8 cellular contexts compared by ENCODE assay signal in the genomic region with DNA sequence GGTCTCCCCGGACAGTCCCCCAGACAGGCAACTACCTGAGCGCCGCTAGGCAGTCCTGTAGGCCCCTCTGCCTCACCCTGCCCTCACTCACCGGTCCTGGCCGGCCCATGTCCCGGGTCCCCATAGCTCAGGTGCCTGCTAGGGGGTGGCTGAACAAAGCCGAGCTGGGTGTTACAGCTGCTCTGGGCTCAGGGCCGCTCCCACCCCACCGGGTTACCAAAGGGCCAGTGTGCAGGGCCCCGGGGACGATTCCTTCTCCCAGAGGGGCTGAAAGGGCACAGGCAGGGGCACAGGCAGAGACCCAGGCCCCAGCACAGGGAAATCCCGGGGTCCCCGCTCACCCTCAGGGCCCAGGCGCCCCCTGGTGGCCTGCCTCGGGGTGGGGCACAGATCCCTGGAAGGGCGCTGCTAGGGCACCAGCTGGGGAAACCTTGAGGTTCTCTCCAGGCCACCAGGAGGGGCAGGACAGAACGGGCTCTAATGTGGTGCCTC.
DNase-seq lines count a peak whose midpoint lies in the region; ATAC-seq and TF ChIP-seq lines count a peak whose summit lies in the region.

No MANE protein-coding gene starts in this region.

- no peak overlapping the region for H3K4me3 Mint-ChIP-seq in neural crest cell

- TF ChIP-seq CTCF in MM.1S (IDR thresholded peaks at IDR 0.05; ENCODE audit: low read length) (peak; percentile 79), neural crest cell (conservative IDR thresholded peaks at IDR 0.05) (peak; percentile 79), thyroid gland (IDR thresholded peaks at IDR 0.05) (peak; percentile 40 to 73 (median 60))

- H3K4me1 Mint-ChIP-seq in neural crest cell, result no peaks in the 10 kb centered on the region

- no peaks in the 10 kb centered on the region for H3K27me3 Mint-ChIP-seq in neural crest cell (ENCODE audit: low read depth)

- H3K79me2 ChIP-seq in MM.1S (ENCODE audit: low read length), result no peaks in the 10 kb centered on the region

- DNase-seq in GDM1 (lab: John Stamatoyannopoulos, UW), result peak; percentile 58
- DNase-seq in MM.1S, result peak; percentile 52
- DNase-seq in activated CD8-positive, alpha-beta memory T cell treated with anti-CD3 and anti-CD28 coated beads for 24 hours, result peak; percentile 89
- DNase-seq in epidermal melanocyte (ENCODE audit: insufficient read length, low spot score), result peak; percentile 48
- DNase-seq in neural crest cell (ENCODE audit: low read depth, low spot score), result peak; percentile 67
- DNase-seq in thyroid gland, result peak; percentile 35 to 44
- DNase-seq in NCI-H1092 (lab: John Stamatoyannopoulos, UW), result no peak

- H3K27ac ChIP-seq in MM.1S (ENCODE audit: low read length) (no peak overlapping the region), thyroid gland (no peak overlapping the region)

- H3K27ac Mint-ChIP-seq in neural crest cell (ENCODE audit: unreplicated experiment), result no peak overlapping the region

- intact Hi-C loops in thyroid gland (cut with DNase I), result loop anchor here (5.0 kb wide), 1 partner anchor 255 kb away; no protein-coding TSS in a partner anchor

- no peak for ATAC-seq in GM21723 (IDR thresholded peaks at IDR 0.05; ENCODE audit: unreplicated experiment)

- H3K4me3 ChIP-seq in MM.1S (ENCODE audit: low read length), result no peak overlapping the region
- H3K4me3 ChIP-seq in thyroid gland (replicated peaks in 1 of 3), result no peak overlapping the region

- no peaks in the 10 kb centered on the region for H3F3A ChIP-seq in MM.1S (ENCODE audit: insufficient read depth, low read length)

- no peak overlapping the region for H3K9ac ChIP-seq in MM.1S (ENCODE audit: low read length)

- TF ChIP-seq POLR2A in thyroid gland (IDR thresholded peaks at IDR 0.05), result no peak

- H3K36me3 Mint-ChIP-seq in neural crest cell (ENCODE audit: low read depth), result no peaks in the 10 kb centered on the region

- no peaks in the 10 kb centered on the region for H3K9me3 ChIP-seq in MM.1S (replicated peaks; ENCODE audit: insufficient read depth, low read length)
- no peaks in the 10 kb centered on the region for H3K9me3 ChIP-seq in thyroid gland

- no peaks in the 10 kb centered on the region for H3K9me3 Mint-ChIP-seq in neural crest cell

- H3K4me2 ChIP-seq in MM.1S (ENCODE audit: low read depth, low read length), result no peak overlapping the region

- H3K27me3 ChIP-seq in MM.1S (replicated peaks; ENCODE audit: insufficient read depth, low read length) (peaks cover 82% of the 10 kb centered on the region), thyroid gland (no peaks in the 10 kb centered on the region)

- no peaks in the 10 kb centered on the region for H3K36me3 ChIP-seq in MM.1S (replicated peaks; ENCODE audit: insufficient read depth, low read length)
- H3K36me3 ChIP-seq in thyroid gland, result no peaks in the 10 kb centered on the region

- H3K4me1 ChIP-seq in MM.1S (ENCODE audit: low read length) (no peaks in the 10 kb centered on the region), thyroid gland (no peaks in the 10 kb centered on the region)

- WGBS in thyroid gland, 2 donors, result 35 to 55% methylated on average over 7 to 15 of the region's 17 CpGs

- H2AFZ ChIP-seq in MM.1S (ENCODE audit: low read length), result no peak overlapping the region

- H3K9me2 ChIP-seq in MM.1S (replicated peaks; ENCODE audit: insufficient read depth, low read length), result no peaks in the 10 kb centered on the region

- H4K20me1 ChIP-seq in MM.1S (ENCODE audit: insufficient read depth, low read length), result no peaks in the 10 kb centered on the region
